Comparison of ENCODE assay signal across 13 cellular contexts in genomic region chr5:173679909-173680626, GRCh38.
DNase-seq lines count a peak whose midpoint lies in the region; ATAC-seq, FAIRE-seq and TF ChIP-seq lines count a peak whose summit lies in the region.
"Had no signal": no experiment of that assay in that cellular context is flagged by ENCODE, and none has a peak within 500 bp of the region (broad histone marks: within the 10 kb centered on the region; RNA-seq: fewer than 3 reads in every experiment).

No MANE protein-coding gene starts in this region.

- H3K4me3 ChIP-seq in adipocyte (ENCODE audit: low read length) (no peak overlapping the region), esophagus muscularis mucosa (no peak overlapping the region)
- H3K4me3 ChIP-seq: suprapubic skin had no signal

- peaks cover 24% of the 10 kb centered on the region for H3K9me3 ChIP-seq in adipocyte (ENCODE audit: control insufficient read depth, low read length)
- H3K9me3 ChIP-seq in esophagus muscularis mucosa: peaks cover 0 to 4% (median 0%) of the 10 kb centered on the region in 4 donors

- TF ChIP-seq POLR2A in GM12892 (IDR thresholded peaks at IDR 0.05; ENCODE audit: low read depth, low read length) (no peak), esophagus muscularis mucosa (IDR thresholded peaks at IDR 0.05; ENCODE audit: low read depth) (no peak)

- no peak overlapping the region for H3K9ac ChIP-seq in adipocyte (ENCODE audit: low read length)

- no peak overlapping the region for H3K27ac ChIP-seq in esophagus muscularis mucosa (replicated peaks in 1 of 4)
- H3K27ac ChIP-seq: suprapubic skin had no signal

- ATAC-seq in GM19463 (IDR thresholded peaks at IDR 0.05; ENCODE audit: unreplicated experiment): peak; percentile 50
- peak; percentile 37 for ATAC-seq in HG03025 (IDR thresholded peaks at IDR 0.05; ENCODE audit: low FRiP score, unreplicated experiment)

- intact Hi-C loops in esophagus muscularis mucosa (cut with DNase I): no loop called here

- H3K4me1 ChIP-seq in adipocyte (ENCODE audit: control insufficient read depth, insufficient read depth, low read length) (peaks cover 10% of the 10 kb centered on the region), esophagus muscularis mucosa (peaks cover 0 to 7% (median 0%) of the 10 kb centered on the region in 4 donors)
- H3K4me1 ChIP-seq: suprapubic skin had no signal

- DNase-seq in GM12892 (ENCODE audit: insufficient read length) (no peak), adipocyte (ENCODE audit: low read depth) (peak; percentile 25), NCI-H146 treated with DMSO at 0.1 percent for 48 hours (lab: John Stamatoyannopoulos, UW; ENCODE audit: unreplicated experiment) (no peak), esophagus muscularis mucosa (ENCODE audit: extremely low spot score) (no peak), UCSD-AML1 (lab: John Stamatoyannopoulos, UW; ENCODE audit: unreplicated experiment) (no peak)
- DNase-seq in activated naive CD4-positive, alpha-beta T cell (lab: John Stamatoyannopoulos, UW): no peak
- DNase-seq: cortex of kidney, hippocampal formation, natural killer cell, NCI-H2171 had no signal

- no peak for TF ChIP-seq CTCF in esophagus muscularis mucosa (IDR thresholded peaks at IDR 0.05)

- no peaks in the 10 kb centered on the region for H3K36me3 ChIP-seq in adipocyte (ENCODE audit: control insufficient read depth, insufficient read depth, low read length, severe bottlenecking)
- H3K36me3 ChIP-seq in esophagus muscularis mucosa: no peaks in the 10 kb centered on the region
- H3K36me3 ChIP-seq: suprapubic skin had no signal

- H3K27me3 ChIP-seq in adipocyte (replicated peaks; ENCODE audit: control insufficient read depth, insufficient read depth, low read length) (no peaks in the 10 kb centered on the region), esophagus muscularis mucosa (peaks cover 0 to 6% (median 0%) of the 10 kb centered on the region in 4 donors)
- H3K27me3 ChIP-seq: suprapubic skin had no signal

- peak; percentile 75 for FAIRE-seq in GM12892 (lab: Jason Lieb, UNC)

- no peak for TF ChIP-seq EP300 in esophagus muscularis mucosa (IDR thresholded peaks at IDR 0.05)

- 94% methylated on average over 6 of the region's 6 CpGs for WGBS in esophagus muscularis mucosa
